ENCODE assay signal across 13 cellular contexts in genomic region chr15:64501396-64501716, GRCh38. TPM values are rescaled to one million over a fixed set of nuclear protein-coding genes. Genes with fewer than 3 reads are reported as not detected.
DNase-seq lines count a peak whose midpoint lies in the region; ATAC-seq and TF ChIP-seq lines count a peak whose summit lies in the region.
"Had no signal": no experiment of that assay in that cellular context is flagged by ENCODE, and none has a peak within 500 bp of the region (broad histone marks: within the 10 kb centered on the region; RNA-seq: fewer than 3 reads in every experiment).

No MANE protein-coding gene starts in this region.

- intact Hi-C loops in activated CD4-positive, alpha-beta T cell treated with anti-CD3 and anti-CD28 coated beads, Interleukin-2, amount 10 ng/mL, durations not matched to agents 24 days and 14 days (cut with micrococcal nuclease): loop anchor here (5.0 kb wide), 1 partner anchor 39 kb away; the partner anchor contains the start of gene ZNF609

- no peaks in the 10 kb centered on the region for H3K9me3 ChIP-seq in osteoblast (ENCODE audit: low read depth, low read length)
- H3K9me3 ChIP-seq: adrenal gland had no signal

- H2AFZ ChIP-seq in KMS-11 (ENCODE audit: low read depth): no peak overlapping the region
- H2AFZ ChIP-seq in osteoblast (ENCODE audit: low read length): no peak overlapping the region

- H3K36me3 ChIP-seq in KMS-11 (ENCODE audit: insufficient read depth) (no peaks in the 10 kb centered on the region), osteoblast (ENCODE audit: insufficient read depth, low read length) (peaks cover 13% of the 10 kb centered on the region)

- ATAC-seq in HG02970 (IDR thresholded peaks at IDR 0.05; ENCODE audit: low FRiP score, unreplicated experiment): no peak
- no peak for ATAC-seq in HG02840 (IDR thresholded peaks at IDR 0.05; ENCODE audit: low FRiP score, unreplicated experiment)
- ATAC-seq: left lobe of liver had no signal

- H3K4me1 ChIP-seq in KMS-11 (ENCODE audit: low read depth, poor library complexity, severe bottlenecking) (peaks cover 81% of the 10 kb centered on the region), osteoblast (ENCODE audit: insufficient read depth, low read length) (peaks cover 14% of the 10 kb centered on the region)

- H3K4me1 Mint-ChIP-seq in activated CD4-positive, alpha-beta T cell treated with anti-CD3 and anti-CD28 coated beads, Interleukin-2, amount 10 ng/mL, durations not matched to agents 24 days and 14 days: peaks cover 60% of the 10 kb centered on the region
- H3K4me1 Mint-ChIP-seq in activated naive CD8-positive, alpha-beta T cell treated with anti-CD3 and anti-CD28 coated beads for 36 hours: peaks cover 69% of the 10 kb centered on the region
- peaks cover 86% of the 10 kb centered on the region for H3K4me1 Mint-ChIP-seq in nephron progenitor cell

- H3K9ac ChIP-seq in KMS-11: no peak overlapping the region

- peak overlapping the region; percentile 51 for H3K27ac Mint-ChIP-seq in activated CD4-positive, alpha-beta T cell treated with anti-CD3 and anti-CD28 coated beads, Interleukin-2, amount 10 ng/mL, durations not matched to agents 24 days and 14 days
- peak overlapping the region; percentile 36 for H3K27ac Mint-ChIP-seq in activated naive CD8-positive, alpha-beta T cell treated with anti-CD3 and anti-CD28 coated beads for 36 hours
- H3K27ac Mint-ChIP-seq in nephron progenitor cell: peak overlapping the region; percentile 73

- no peaks in the 10 kb centered on the region; the same call in 1 of the 2 replicates for H4K20me1 ChIP-seq in KMS-11 (ENCODE audit: insufficient read depth)
- H4K20me1 ChIP-seq in osteoblast (ENCODE audit: insufficient read depth, low read length): peaks cover 35% of the 10 kb centered on the region

- TF ChIP-seq CTCF in KMS-11 (conservative IDR thresholded peaks at IDR 0.05; ENCODE audit: low read depth, low read length): no peak
- TF ChIP-seq CTCF in nephron progenitor cell (IDR thresholded peaks at IDR 0.05): no peak
- TF ChIP-seq CTCF in osteoblast (IDR thresholded peaks at IDR 0.05; ENCODE audit: extremely low read depth, low read depth, low read length): no peak

- no peak for DNase-seq in activated CD4-positive, alpha-beta T cell treated with anti-CD3 and anti-CD28 coated beads, Interleukin-2, amount 10 ng/mL, durations not matched to agents 24 days and 14 days
- DNase-seq in activated CD4-positive, alpha-beta T cell treated with anti-CD3 and anti-CD28 coated beads for 1 hour: no peak
- no peak for DNase-seq in activated naive CD8-positive, alpha-beta T cell treated with anti-CD3 and anti-CD28 coated beads for 36 hours
- DNase-seq in nephron progenitor cell (no peak), osteoblast (ENCODE audit: insufficient read length, low spot score, missing footprints) (no peak)
- DNase-seq: activated CD8-positive, alpha-beta memory T cell treated with anti-CD3 and anti-CD28 coated beads for 24 hours; adrenal gland; NCI-H187; stimulated activated CD4-positive, alpha-beta T cell treated with anti-CD3 and anti-CD28 coated beads, Interleukin-15, amount 100 ng/mL, for 24 hours had no signal

- H3K36me3 Mint-ChIP-seq in activated CD4-positive, alpha-beta T cell treated with anti-CD3 and anti-CD28 coated beads, Interleukin-2, amount 10 ng/mL, durations not matched to agents 24 days and 14 days (ENCODE audit: low read depth): peaks cover 55% of the 10 kb centered on the region
- H3K36me3 Mint-ChIP-seq in activated naive CD8-positive, alpha-beta T cell treated with anti-CD3 and anti-CD28 coated beads for 36 hours: peaks cover 43% of the 10 kb centered on the region
- peaks cover 54% of the 10 kb centered on the region for H3K36me3 Mint-ChIP-seq in nephron progenitor cell (ENCODE audit: low read depth)

- H3K4me2 ChIP-seq in KMS-11: no peak overlapping the region
- no peak overlapping the region for H3K4me2 ChIP-seq in osteoblast (ENCODE audit: insufficient read depth, low read length)

- H3K27me3 Mint-ChIP-seq in activated CD4-positive, alpha-beta T cell treated with anti-CD3 and anti-CD28 coated beads, Interleukin-2, amount 10 ng/mL, durations not matched to agents 24 days and 14 days: no peaks in the 10 kb centered on the region
- no peaks in the 10 kb centered on the region for H3K27me3 Mint-ChIP-seq in activated naive CD8-positive, alpha-beta T cell treated with anti-CD3 and anti-CD28 coated beads for 36 hours
- peaks cover 3% of the 10 kb centered on the region for H3K27me3 Mint-ChIP-seq in nephron progenitor cell (ENCODE audit: low read depth, poor library complexity)

- H3K4me3 ChIP-seq in KMS-11 (IDR thresholded peaks at IDR 0.05; ENCODE audit: insufficient read depth, low read depth, low read length) (no peak overlapping the region), osteoblast (ENCODE audit: insufficient read depth, low read length) (no peak overlapping the region)
- H3K4me3 ChIP-seq: adrenal gland had no signal

- H3K79me2 ChIP-seq in KMS-11 (ENCODE audit: insufficient read depth, low read depth) (peaks cover 55% of the 10 kb centered on the region), osteoblast (ENCODE audit: insufficient read depth, low read length) (peaks cover 85% of the 10 kb centered on the region)

- H3K9me3 Mint-ChIP-seq in activated CD4-positive, alpha-beta T cell treated with anti-CD3 and anti-CD28 coated beads, Interleukin-2, amount 10 ng/mL, durations not matched to agents 24 days and 14 days: no peaks in the 10 kb centered on the region
- H3K9me3 Mint-ChIP-seq in activated naive CD8-positive, alpha-beta T cell treated with anti-CD3 and anti-CD28 coated beads for 36 hours: no peaks in the 10 kb centered on the region
- no peaks in the 10 kb centered on the region for H3K9me3 Mint-ChIP-seq in nephron progenitor cell

- H3K27me3 ChIP-seq in KMS-11 (ENCODE audit: insufficient read depth, low read depth): no peaks in the 10 kb centered on the region
- no peaks in the 10 kb centered on the region for H3K27me3 ChIP-seq in osteoblast (ENCODE audit: insufficient read depth, low read length)
- H3K27me3 ChIP-seq: adrenal gland had no signal

- H3K4me3 Mint-ChIP-seq in activated CD4-positive, alpha-beta T cell treated with anti-CD3 and anti-CD28 coated beads, Interleukin-2, amount 10 ng/mL, durations not matched to agents 24 days and 14 days: no peak overlapping the region
- H3K4me3 Mint-ChIP-seq in activated naive CD8-positive, alpha-beta T cell treated with anti-CD3 and anti-CD28 coated beads for 36 hours: no peak overlapping the region
- no peak overlapping the region for H3K4me3 Mint-ChIP-seq in nephron progenitor cell

- H3K27ac ChIP-seq in KMS-11 (peak overlapping the region; percentile 4; the same call in 1 of the 2 replicates), osteoblast (ENCODE audit: low read depth, low read length) (no peak overlapping the region)

RNA-seq across cellular contexts. Expression of gene ZNF609, which starts 41.0 kb away (rescaled TPM):
- total RNA-seq in activated CD4-positive, alpha-beta T cell treated with anti-CD3 and anti-CD28 coated beads, Interleukin-2, amount 10 ng/mL, durations not matched to agents 24 days and 14 days: 62.4 and 63.9 TPM in 2 replicates
- 10 to 100 TPM; 32.4 to 35.3 TPM for total RNA-seq in activated naive CD8-positive, alpha-beta T cell treated with anti-CD3 and anti-CD28 coated beads for 36 hours
- total RNA-seq in osteoblast: 20.6 and 20.9 TPM in 2 replicates
